In genomic region chr9:89171693-89172092, GRCh38 we compare ENCODE assay signal across 15 cellular contexts. TPM values are rescaled to one million over a fixed set of nuclear protein-coding genes. Genes with fewer than 3 reads are reported as not detected.
DNase-seq lines count a peak whose midpoint lies in the region; ATAC-seq and TF ChIP-seq lines count a peak whose summit lies in the region.
"Had no signal": no experiment of that assay in that cellular context is flagged by ENCODE, and none has a peak within 500 bp of the region (broad histone marks: within the 10 kb centered on the region; RNA-seq: fewer than 3 reads in every experiment).

No MANE protein-coding gene starts in this region.

- peak; percentile 5 for DNase-seq in COR-L47 (lab: John Stamatoyannopoulos, UW)
- peak in 1 of 7 donors; percentile 16 for DNase-seq in adrenal gland
- peak; percentile 46 for DNase-seq in mesendoderm
- no peak for DNase-seq in CD14-positive monocyte (ENCODE audit: low spot score)
- no peak for DNase-seq in midbrain (lab: John Stamatoyannopoulos, UW)
- no peak for DNase-seq in T-helper 1 cell
- DNase-seq: activated CD4-positive, alpha-beta T cell treated with anti-CD3 and anti-CD28 coated beads, Interleukin-2, amount 50 U/mL, for 1 hour; effector CD8-positive, alpha-beta T cell; naive B cell; T-cell had no signal

- H3K36me3 Mint-ChIP-seq in CD14-positive monocyte, result no peaks in the 10 kb centered on the region
- H3K36me3 Mint-ChIP-seq: CD8-positive, alpha-beta T cell; naive B cell; T-cell had no signal

- no peak overlapping the region for H3K4me3 Mint-ChIP-seq in CD14-positive monocyte
- H3K4me3 Mint-ChIP-seq: activated T-helper 1 cell treated with anti-CD3 and anti-CD28 coated beads, Interleukin-12 subunit alpha, Interleukin-12 subunit beta, Interleukin-2, Interleukin-4 antibody, amounts not matched to agents 30 ng/mL and 10 ng/mL and 1 ng/mL, durations not matched to agents 14 hours and 24 hours and 36 hours; CD8-positive, alpha-beta T cell; IgD-negative memory B cell; naive B cell; T-cell had no signal

- H2BK15ac ChIP-seq in mesendoderm (replicated peaks; ENCODE audit: low read depth), result no peak overlapping the region

- H2BK5ac ChIP-seq in mesendoderm (ENCODE audit: low read length), result no peak overlapping the region

- peak in 1 of 6 experiments; percentile 5 for TF ChIP-seq CTCF in adrenal gland (IDR thresholded peaks at IDR 0.05)
- no peak for TF ChIP-seq CTCF in CD14-positive monocyte (IDR thresholded peaks at IDR 0.05)

- no peak for ATAC-seq in GM18498 (IDR thresholded peaks at IDR 0.05; ENCODE audit: unreplicated experiment)
- ATAC-seq: CD8-positive, alpha-beta T cell; T-cell had no signal

- H3K23ac ChIP-seq in mesendoderm (ENCODE audit: low read length), result no peak overlapping the region

- no peak overlapping the region for H3K27ac Mint-ChIP-seq in CD14-positive monocyte
- H3K27ac Mint-ChIP-seq: activated T-helper 1 cell treated with anti-CD3 and anti-CD28 coated beads, Interleukin-12 subunit alpha, Interleukin-12 subunit beta, Interleukin-2, Interleukin-4 antibody, amounts not matched to agents 30 ng/mL and 10 ng/mL and 1 ng/mL, durations not matched to agents 14 hours and 24 hours and 36 hours; CD8-positive, alpha-beta T cell; IgD-negative memory B cell; T-cell had no signal

- H2AK5ac ChIP-seq in mesendoderm (ENCODE audit: low read length), result no peak overlapping the region

- H3K27me3 ChIP-seq in adrenal gland (no peaks in the 10 kb centered on the region), mesendoderm (ENCODE audit: insufficient read depth, low read length, poor library complexity) (no peaks in the 10 kb centered on the region)

- peaks cover 0 to 2% (median 0%) of the 10 kb centered on the region in 7 donors for H3K9me3 Mint-ChIP-seq in CD14-positive monocyte
- H3K9me3 Mint-ChIP-seq: activated T-helper 1 cell treated with anti-CD3 and anti-CD28 coated beads, Interleukin-12 subunit alpha, Interleukin-12 subunit beta, Interleukin-2, Interleukin-4 antibody, amounts not matched to agents 30 ng/mL and 10 ng/mL and 1 ng/mL, durations not matched to agents 14 hours and 24 hours and 36 hours; CD8-positive, alpha-beta T cell; IgD-negative memory B cell; naive B cell; T-cell had no signal

- H3K79me2 ChIP-seq in mesendoderm (ENCODE audit: control insufficient read depth, insufficient read depth, low read length), result peaks cover 2% of the 10 kb centered on the region

- no peak overlapping the region for H2BK120ac ChIP-seq in mesendoderm (ENCODE audit: low read depth, low read length)

- intact Hi-C loops in adrenal gland (cut with DNase I), result no loop called here
- intact Hi-C loops in CD14-positive monocyte (cut with micrococcal nuclease), result no loop called here

- H3K4me1 ChIP-seq in adrenal gland (replicated peaks in 1 of 2) (peaks cover 29 to 30% of the 10 kb centered on the region in 2 donors), mesendoderm (ENCODE audit: control insufficient read depth, low read depth, low read length) (no peaks in the 10 kb centered on the region)

- no peak overlapping the region for H3K18ac ChIP-seq in mesendoderm (ENCODE audit: low read length)

- peak overlapping the region in 4 of 5 donors; percentile 43 to 69 (median 53) for H3K27ac ChIP-seq in adrenal gland
- H3K27ac ChIP-seq in mesendoderm (ENCODE audit: low read depth, low read length), result no peak overlapping the region

- no peak for TF ChIP-seq EP300 in Ishikawa (IDR thresholded peaks at IDR 0.05; ENCODE audit: borderline replicate concordance)

- H3K27me3 Mint-ChIP-seq in CD14-positive monocyte (ENCODE audit: low read depth in 3 of 3), result peaks cover 30 to 41% (median 35%) of the 10 kb centered on the region in 3 donors

- H3K9ac ChIP-seq in mesendoderm (ENCODE audit: low read length), result no peak overlapping the region

- H3K4me1 Mint-ChIP-seq in CD14-positive monocyte, result no peaks in the 10 kb centered on the region
- H3K4me1 Mint-ChIP-seq: naive B cell had no signal

- H3K4me3 ChIP-seq in adrenal gland, result no peak overlapping the region
- H3K4me3 ChIP-seq in mesendoderm (ENCODE audit: low read length), result no peak overlapping the region

- H3K79me1 ChIP-seq in mesendoderm (ENCODE audit: low read length), result peaks cover 2% of the 10 kb centered on the region

- H4K5ac ChIP-seq in mesendoderm (ENCODE audit: low read length), result no peak overlapping the region

- no peak overlapping the region for H3K56ac ChIP-seq in mesendoderm (ENCODE audit: low read length)

- TF ChIP-seq RAD21 in Ishikawa (IDR thresholded peaks at IDR 0.05; ENCODE audit: low read depth), result peak; percentile 38

- TF ChIP-seq POLR2A in adrenal gland (IDR thresholded peaks at IDR 0.05), result no peak

- no peak overlapping the region for H3K4me2 ChIP-seq in mesendoderm (ENCODE audit: low read length)

- no peak overlapping the region for H4K8ac ChIP-seq in mesendoderm (ENCODE audit: low read depth, low read length)

- no peaks in the 10 kb centered on the region for H3K9me3 ChIP-seq in adrenal gland (replicated peaks in 1 of 3)

- H3K4ac ChIP-seq in mesendoderm (ENCODE audit: low read depth, low read length), result no peak overlapping the region

- 77 to 90% (median 85%) methylated on average over 3 to 4 of the region's 4 CpGs for WGBS in adrenal gland, 4 donors
- WGBS in mesendoderm (ENCODE audit: extremely low coverage, insufficient coverage, low lambda C conversion rate), result no CpG with 5 or more reads among the region's 4 CpGs

- H3K36me3 ChIP-seq in adrenal gland (replicated peaks in 1 of 2) (no peaks in the 10 kb centered on the region), mesendoderm (ENCODE audit: control insufficient read depth, insufficient read depth, low read length) (no peaks in the 10 kb centered on the region)

TF ChIP-seq in Ishikawa, 13 proteins besides CTCF, POLR2A, EP300 and RAD21:
- TF ChIP-seq NFIC (IDR thresholded peaks at IDR 0.05) (no peak), YY1 (IDR thresholded peaks at IDR 0.05; ENCODE audit: low read depth) (no peak), EGR1 (IDR thresholded peaks at IDR 0.05) (no peak), TCF12 (IDR thresholded peaks at IDR 0.05; ENCODE audit: low read depth) (no peak), TAF1 (IDR thresholded peaks at IDR 0.05; ENCODE audit: low read depth) (no peak), CREB1 (IDR thresholded peaks at IDR 0.05; ENCODE audit: low read depth) (no peak), ZBTB7A (IDR thresholded peaks at IDR 0.05; ENCODE audit: low read depth) (no peak), FOXM1 (IDR thresholded peaks at IDR 0.05; ENCODE audit: borderline replicate concordance, low read depth) (no peak), MAX (IDR thresholded peaks at IDR 0.05) (no peak)

RNA-seq across cellular contexts. Expression of gene SHC3, which starts 6.9 kb away (rescaled TPM):
- total RNA-seq in adrenal gland, result 10 to 100 TPM; 16.0 to 56.7 (median 21.8) TPM
- 10 to 100 TPM in 1 of 3 donors, 1 to 10 TPM in 2; 5.6 to 10.9 (median 7.0) TPM for polyA plus RNA-seq in adrenal gland
- 1.7 TPM for polyA plus RNA-seq in mesendoderm (2013, experiment 1 of 2)
- 1.9 TPM for polyA plus RNA-seq in mesendoderm (2013, experiment 2 of 2)
- not detected for polyA plus RNA-seq in CD14-positive monocyte
- total RNA-seq: activated T-helper 1 cell treated with anti-CD3 and anti-CD28 coated beads, Interleukin-12 subunit alpha, Interleukin-12 subunit beta, Interleukin-2, Interleukin-4 antibody, amounts not matched to agents 30 ng/mL and 10 ng/mL and 1 ng/mL, durations not matched to agents 14 hours and 24 hours and 36 hours; CD8-positive, alpha-beta T cell had no signal
- polyA plus RNA-seq: IgD-negative memory B cell had no signal

Comparison
In these comparisons a context has a peak if more than half of its experiments do, and no peak if none do; other contexts are left out.
1. DNase-seq: peak in COR-L47 (single experiment) and mesendoderm (single experiment); none in CD14-positive monocyte (single experiment), midbrain (single experiment) and T-helper 1 cell (0 of 5).
2. RNA of gene SHC3, which starts 6.9 kb away (polyA plus RNA-seq): 5.6 to 10.9 TPM in adrenal gland; not detected in CD14-positive monocyte; every median in the first group is over 4 times any median in the second.